8 cellular contexts compared by ENCODE assay signal in genomic region chr21:26717146-26717739, GRCh38.
DNase-seq lines count a peak whose midpoint lies in the region; ATAC-seq, FAIRE-seq and TF ChIP-seq lines count a peak whose summit lies in the region.

No MANE protein-coding gene starts in this region.

- H3K27me3 ChIP-seq in heart right ventricle (peaks cover 0 to 6% (median 0%) of the 10 kb centered on the region in 7 donors), upper lobe of left lung (no peaks in the 10 kb centered on the region)

- H3K4me1 ChIP-seq in heart right ventricle, result peaks cover 0 to 6% (median 0%) of the 10 kb centered on the region in 9 donors
- peaks cover 0 to 8% (median 2%) of the 10 kb centered on the region in 4 donors for H3K4me1 ChIP-seq in upper lobe of left lung

- WGBS in heart right ventricle, 2 donors, result 22 to 25% methylated on average over 5 of the region's 5 CpGs
- 23 to 30% methylated on average over 5 of the region's 5 CpGs for WGBS in upper lobe of left lung, 2 donors

- no peak for TF ChIP-seq EP300 in upper lobe of left lung (IDR thresholded peaks at IDR 0.05)

- intact Hi-C loops in heart right ventricle (cut with DNase I), result loop anchor here (2.0 to 10.0 kb wide), 9 partner anchors 542 to 922 kb away; partner anchors contain the start of gene APP (in 4 of the 10)
- intact Hi-C loops in left cardiac atrium (cut with DNase I), result loop anchor here in 1 of 2 donors (2.0 to 10.0 kb wide), 2 partner anchors 836 to 922 kb away; no protein-coding TSS in a partner anchor

- TF ChIP-seq CTCF in heart right ventricle (IDR thresholded peaks at IDR 0.05) (peak; percentile 59 to 77 (median 62)), upper lobe of left lung (IDR thresholded peaks at IDR 0.05) (peak in 5 of 6 experiments; percentile 36 to 51 (median 46))

- no peaks in the 10 kb centered on the region for H3K36me3 ChIP-seq in heart right ventricle
- H3K36me3 ChIP-seq in upper lobe of left lung, result no peaks in the 10 kb centered on the region

- FAIRE-seq in RCC 7860 (lab: Jason Lieb, UNC), result peak; percentile 76

- DNase-seq in heart right ventricle (no peak), left cardiac atrium (no peak), RCC 7860 (ENCODE audit: low spot score) (no peak), fibroblast of the conjunctiva (ENCODE audit: low read depth) (peak; percentile 6), upper lobe of left lung (no peak), mucosa of gallbladder (ENCODE audit: low spot score) (no peak)
- DNase-seq in stimulated activated naive CD4-positive, alpha-beta T cell treated with Interleukin-2 at 50 U/mL for 16 hours (lab: John Stamatoyannopoulos, UW), result no peak

- H3K4me3 ChIP-seq in heart right ventricle (no peak overlapping the region), upper lobe of left lung (no peak overlapping the region)

- ATAC-seq in heart right ventricle, result no peak
- ATAC-seq in left cardiac atrium, result no peak
- ATAC-seq in upper lobe of left lung (ENCODE audit: low FRiP score in 2 of 2), result peak in 1 of 2 donors; percentile 59
- no peak for ATAC-seq in GM18498 (IDR thresholded peaks at IDR 0.05; ENCODE audit: unreplicated experiment)

- H3K9me3 ChIP-seq in heart right ventricle, result no peaks in the 10 kb centered on the region
- H3K9me3 ChIP-seq in upper lobe of left lung, result no peaks in the 10 kb centered on the region

- H3K27ac ChIP-seq in heart right ventricle (no peak overlapping the region), upper lobe of left lung (no peak overlapping the region)

- no peak for TF ChIP-seq POLR2A in upper lobe of left lung (IDR thresholded peaks at IDR 0.05)
